ENCODE assay signal across 9 cellular contexts in genomic region chr20:19802492-19803158, GRCh38. TPM values are rescaled to one million over a fixed set of nuclear protein-coding genes. Genes with fewer than 3 reads are reported as not detected.
A peak's percentile ranks its signal among the peaks of the same experiment; 100 is the strongest.
DNase-seq lines count a peak whose midpoint lies in the region; ATAC-seq and TF ChIP-seq lines count a peak whose summit lies in the region.
"Had no signal": no experiment of that assay in that cellular context is flagged by ENCODE, and none has a peak within 500 bp of the region (broad histone marks: within the 10 kb centered on the region; RNA-seq: fewer than 3 reads in every experiment).

No MANE protein-coding gene starts in this region.

- intact Hi-C loops in naive thymus-derived CD4-positive, alpha-beta T cell (cut with micrococcal nuclease), result no loop called here
- intact Hi-C loops in A673 (cut with micrococcal nuclease; ENCODE audit: unreplicated experiment), result loop anchor here (2.0 kb wide), 1 partner anchor 110 kb away; no protein-coding TSS in a partner anchor

- no peak overlapping the region for H2AFZ ChIP-seq in neural progenitor cell (replicated peaks)

- H3K4me3 ChIP-seq in GM06990 (replicated peaks; ENCODE audit: low read depth, low read length), result no peak overlapping the region
- H3K4me3 ChIP-seq in neural progenitor cell, result no peak overlapping the region
- H3K4me3 ChIP-seq in naive thymus-derived CD4-positive, alpha-beta T cell (ENCODE audit: low read length), result no peak overlapping the region
- no peak overlapping the region for H3K4me3 ChIP-seq in A673 (ENCODE audit: low read depth, low read length, poor library complexity, severe bottlenecking)

- no peak overlapping the region for H3K4me2 ChIP-seq in neural progenitor cell

- H3K9ac ChIP-seq in neural progenitor cell, result no peak overlapping the region

- H4K20me1 ChIP-seq in neural progenitor cell (ENCODE audit: low read depth), result no peaks in the 10 kb centered on the region

- peaks cover 1% of the 10 kb centered on the region; the same call in 1 of the 2 replicates for H3K27me3 ChIP-seq in GM06990 (replicated peaks; ENCODE audit: control insufficient read depth, insufficient read depth, low read length)
- H3K27me3 ChIP-seq in neural progenitor cell, result no peaks in the 10 kb centered on the region
- no peaks in the 10 kb centered on the region for H3K27me3 ChIP-seq in naive thymus-derived CD4-positive, alpha-beta T cell (ENCODE audit: control insufficient read depth in 2 of 2, insufficient read depth in 2 of 2, low read length in 2 of 2)
- H3K27me3 ChIP-seq in A673 (replicated peaks; ENCODE audit: insufficient read depth, low read depth, low read length, poor library complexity), result no peaks in the 10 kb centered on the region

- POLR2A ChIA-PET in naive thymus-derived CD4-positive, alpha-beta T cell (lab: Charles Lee), result no interaction called here
- POLR2A ChIA-PET in A673 (lab: Charles Lee; ENCODE audit: low non-redundant PET), result no interaction called here

- CTCF ChIA-PET in naive thymus-derived CD4-positive, alpha-beta T cell (lab: Charles Lee), result no interaction called here
- CTCF ChIA-PET in A673 (lab: Charles Lee), result no interaction called here

- no peaks in the 10 kb centered on the region for H3K27me3 Mint-ChIP-seq in neural progenitor cell (ENCODE audit: insufficient read depth, low read depth)
- peaks cover 0 to 16% (median 0%) of the 10 kb centered on the region in 5 donors for H3K27me3 Mint-ChIP-seq in naive thymus-derived CD4-positive, alpha-beta T cell

- no peak overlapping the region for H3K4me3 Mint-ChIP-seq in neural progenitor cell
- H3K4me3 Mint-ChIP-seq in naive thymus-derived CD4-positive, alpha-beta T cell, result no peak overlapping the region
- H3K4me3 Mint-ChIP-seq: activated CD4-positive, alpha-beta T cell treated with anti-CD3 and anti-CD28 coated beads for 36 hours had no signal

- H3F3A ChIP-seq in neural progenitor cell (ENCODE audit: low read depth), result no peaks in the 10 kb centered on the region

- no peak for ATAC-seq in naive thymus-derived CD4-positive, alpha-beta T cell
- ATAC-seq: activated CD4-positive, alpha-beta T cell treated with anti-CD3 and anti-CD28 coated beads for 36 hours had no signal

- H3K36me3 ChIP-seq in GM06990 (ENCODE audit: control insufficient read depth, insufficient read depth, low read length), result no peaks in the 10 kb centered on the region
- no peaks in the 10 kb centered on the region for H3K36me3 ChIP-seq in neural progenitor cell
- no peaks in the 10 kb centered on the region for H3K36me3 ChIP-seq in naive thymus-derived CD4-positive, alpha-beta T cell (ENCODE audit: control insufficient read depth in 2 of 3, insufficient read depth in 3 of 3, low read length in 3 of 3)
- peaks cover 2% of the 10 kb centered on the region for H3K36me3 ChIP-seq in A673 (ENCODE audit: insufficient read depth, low read length, poor library complexity, severe bottlenecking)

- no peak overlapping the region for H3K27ac Mint-ChIP-seq in neural progenitor cell
- H3K27ac Mint-ChIP-seq in naive thymus-derived CD4-positive, alpha-beta T cell, result no peak overlapping the region
- H3K27ac Mint-ChIP-seq: activated CD4-positive, alpha-beta T cell treated with anti-CD3 and anti-CD28 coated beads for 36 hours had no signal

- H3K4me1 ChIP-seq in neural progenitor cell (no peaks in the 10 kb centered on the region), A673 (ENCODE audit: insufficient read depth, low read length, poor library complexity, severe bottlenecking) (peaks cover 13% of the 10 kb centered on the region)
- H3K4me1 ChIP-seq in naive thymus-derived CD4-positive, alpha-beta T cell (ENCODE audit: control insufficient read depth in 2 of 2, insufficient read depth in 2 of 2, low read length in 2 of 2), result no peaks in the 10 kb centered on the region

- peaks cover 37% of the 10 kb centered on the region for H3K36me3 Mint-ChIP-seq in neural progenitor cell
- no peaks in the 10 kb centered on the region for H3K36me3 Mint-ChIP-seq in naive thymus-derived CD4-positive, alpha-beta T cell

- BruUV-seq in A673 (replicated peaks; lab: Mats Ljungman, UMichigan), result no TSS peak

- no peak for DNase-seq in GM06990 (ENCODE audit: extremely low read depth, insufficient read length)
- peak; percentile 88 for DNase-seq in NCI-H2171 treated with DMSO at 0.1 percent for 48 hours (lab: John Stamatoyannopoulos, UW)
- peak; percentile 54 for DNase-seq in dermis blood vessel endothelial cell
- peak; percentile 24 for DNase-seq in neural progenitor cell (ENCODE audit: low spot score)
- DNase-seq in naive thymus-derived CD4-positive, alpha-beta T cell, result no peak
- DNase-seq in stimulated activated CD4-positive, alpha-beta T cell treated with anti-CD3 and anti-CD28 coated beads, Interleukin-4, amount 100 ng/mL, for 4 hours, result no peak
- DNase-seq in A673 (ENCODE audit: low spot score), result no peak
- no peak for DNase-seq in HCEC 1CT
- DNase-seq: activated CD4-positive, alpha-beta T cell treated with anti-CD3 and anti-CD28 coated beads for 36 hours had no signal

- no peaks in the 10 kb centered on the region for H3K79me2 ChIP-seq in neural progenitor cell (ENCODE audit: low read depth)

- TF ChIP-seq CTCF in GM06990 (IDR thresholded peaks at IDR 0.05; ENCODE audit: insufficient read depth, low read length, poor library complexity, severe bottlenecking) (peak; percentile 4), neural progenitor cell (IDR thresholded peaks at IDR 0.05) (peak; percentile 32), A673 (conservative IDR thresholded peaks at IDR 0.05; ENCODE audit: low read depth, low read length) (no peak)

- no peaks in the 10 kb centered on the region for H3K4me1 Mint-ChIP-seq in neural progenitor cell
- no peaks in the 10 kb centered on the region for H3K4me1 Mint-ChIP-seq in naive thymus-derived CD4-positive, alpha-beta T cell
- H3K4me1 Mint-ChIP-seq: activated CD4-positive, alpha-beta T cell treated with anti-CD3 and anti-CD28 coated beads for 36 hours had no signal

- H3K9me3 ChIP-seq in neural progenitor cell (ENCODE audit: low read depth), result no peaks in the 10 kb centered on the region
- H3K9me3 ChIP-seq in naive thymus-derived CD4-positive, alpha-beta T cell (ENCODE audit: control insufficient read depth in 2 of 3, low read length in 3 of 3), result no peaks in the 10 kb centered on the region
- H3K9me3 ChIP-seq in A673 (ENCODE audit: low read depth, low read length, poor library complexity, severe bottlenecking), result no peaks in the 10 kb centered on the region

- H3K27ac ChIP-seq in neural progenitor cell, result no peak overlapping the region
- H3K27ac ChIP-seq in naive thymus-derived CD4-positive, alpha-beta T cell (ENCODE audit: low read depth, low read length), result no peak overlapping the region
- H3K27ac ChIP-seq in A673 (ENCODE audit: low read depth, low read length, poor library complexity, severe bottlenecking), result no peak overlapping the region

- no peaks in the 10 kb centered on the region for H3K9me3 Mint-ChIP-seq in neural progenitor cell
- peaks cover 0 to 8% (median 0%) of the 10 kb centered on the region in 11 donors for H3K9me3 Mint-ChIP-seq in naive thymus-derived CD4-positive, alpha-beta T cell

RNA-seq across cellular contexts. Expression of gene RIN2, which starts 44.6 kb away (rescaled TPM):
- total RNA-seq in dermis blood vessel endothelial cell (88.0 and 111 TPM in 2 replicates), neural progenitor cell (ENCODE audit: low replicate concordance) (5.5 and 7.2 TPM in 2 replicates), A673 (2021) (14.6 and 18.5 TPM in 2 replicates)
- 10 to 100 TPM in 1 of 5 experiments, 1 to 10 TPM in 1, under 1 TPM in 2, not detected in 1; 0.57 to 20.8 (median 1.3) TPM for total RNA-seq in naive thymus-derived CD4-positive, alpha-beta T cell
- polyA plus RNA-seq in naive thymus-derived CD4-positive, alpha-beta T cell, result not detected
- total RNA-seq: activated CD4-positive, alpha-beta T cell treated with anti-CD3 and anti-CD28 coated beads for 36 hours had no signal

Comparison
In these comparisons a context has a peak if more than half of its experiments do, and no peak if none do; other contexts are left out.
1. DNase-seq: peak in NCI-H2171 treated with DMSO at 0.1 percent for 48 hours (single experiment), dermis blood vessel endothelial cell (single experiment) and neural progenitor cell (single experiment); none in GM06990 (single experiment), naive thymus-derived CD4-positive, alpha-beta T cell (0 of 9), stimulated activated CD4-positive, alpha-beta T cell treated with anti-CD3 and anti-CD28 coated beads, Interleukin-4, amount 100 ng/mL, for 4 hours (0 of 2), A673 (single experiment) and HCEC 1CT (single experiment).